ENCODE assay signal across 1 cellular context in the genomic region with DNA sequence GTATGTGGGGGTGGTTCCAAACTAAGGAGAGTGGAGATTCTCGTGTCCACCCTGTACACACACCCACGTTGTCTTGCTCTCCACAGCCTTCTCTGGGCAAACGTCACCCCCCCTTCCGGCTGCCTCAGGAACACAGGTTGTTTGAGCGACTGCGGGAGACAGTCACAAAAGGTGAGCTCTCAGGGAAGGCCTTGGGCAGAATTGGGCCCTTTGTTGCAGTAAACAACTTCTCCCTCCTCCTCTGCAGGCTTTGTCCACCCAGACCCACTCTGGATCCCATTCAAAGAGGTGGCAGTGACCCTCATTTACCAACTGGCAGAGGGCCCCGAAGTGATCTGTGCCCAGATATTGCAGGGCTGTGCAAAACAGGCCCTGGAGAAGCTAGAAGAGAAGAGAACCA.
TF ChIP-seq lines count a peak whose summit lies in the region.

No MANE protein-coding gene starts in this region.

TF ChIP-seq in HCT116, 20 proteins besides CTCF, POLR2A, EP300 and RAD21 (continued from another document):
- no peak for TF ChIP-seq ZNF274 (IDR thresholded peaks at IDR 0.05; ENCODE audit: low read depth, low read length)
- no peak for TF ChIP-seq SIN3A (IDR thresholded peaks at IDR 0.05; ENCODE audit: low read depth)
- no peak for TF ChIP-seq CEBPB (IDR thresholded peaks at IDR 0.05; ENCODE audit: low read depth)
- no peak for TF ChIP-seq EZH2 (IDR thresholded peaks at IDR 0.05)
- TF ChIP-seq EZH2phosphoT487 (IDR thresholded peaks at IDR 0.05; ENCODE audit: borderline replicate concordance): no peak
- no peak for TF ChIP-seq JUND (IDR thresholded peaks at IDR 0.05)
- no peak for TF ChIP-seq ELF1 (IDR thresholded peaks at IDR 0.05; ENCODE audit: borderline replicate concordance, low read depth)
- TF ChIP-seq CBX3 (IDR thresholded peaks at IDR 0.05; ENCODE audit: low read depth): no peak
- no peak for TF ChIP-seq ZFX (IDR thresholded peaks at IDR 0.05)
- no peak for TF ChIP-seq TCF7L2 (IDR thresholded peaks at IDR 0.05; ENCODE audit: borderline replicate concordance, extremely low read depth, insufficient read depth, insufficient read length)
- TF ChIP-seq POLR2AphosphoS5 (IDR thresholded peaks at IDR 0.05; ENCODE audit: low read depth, low read length): no peak
- TF ChIP-seq, protein P1, sequence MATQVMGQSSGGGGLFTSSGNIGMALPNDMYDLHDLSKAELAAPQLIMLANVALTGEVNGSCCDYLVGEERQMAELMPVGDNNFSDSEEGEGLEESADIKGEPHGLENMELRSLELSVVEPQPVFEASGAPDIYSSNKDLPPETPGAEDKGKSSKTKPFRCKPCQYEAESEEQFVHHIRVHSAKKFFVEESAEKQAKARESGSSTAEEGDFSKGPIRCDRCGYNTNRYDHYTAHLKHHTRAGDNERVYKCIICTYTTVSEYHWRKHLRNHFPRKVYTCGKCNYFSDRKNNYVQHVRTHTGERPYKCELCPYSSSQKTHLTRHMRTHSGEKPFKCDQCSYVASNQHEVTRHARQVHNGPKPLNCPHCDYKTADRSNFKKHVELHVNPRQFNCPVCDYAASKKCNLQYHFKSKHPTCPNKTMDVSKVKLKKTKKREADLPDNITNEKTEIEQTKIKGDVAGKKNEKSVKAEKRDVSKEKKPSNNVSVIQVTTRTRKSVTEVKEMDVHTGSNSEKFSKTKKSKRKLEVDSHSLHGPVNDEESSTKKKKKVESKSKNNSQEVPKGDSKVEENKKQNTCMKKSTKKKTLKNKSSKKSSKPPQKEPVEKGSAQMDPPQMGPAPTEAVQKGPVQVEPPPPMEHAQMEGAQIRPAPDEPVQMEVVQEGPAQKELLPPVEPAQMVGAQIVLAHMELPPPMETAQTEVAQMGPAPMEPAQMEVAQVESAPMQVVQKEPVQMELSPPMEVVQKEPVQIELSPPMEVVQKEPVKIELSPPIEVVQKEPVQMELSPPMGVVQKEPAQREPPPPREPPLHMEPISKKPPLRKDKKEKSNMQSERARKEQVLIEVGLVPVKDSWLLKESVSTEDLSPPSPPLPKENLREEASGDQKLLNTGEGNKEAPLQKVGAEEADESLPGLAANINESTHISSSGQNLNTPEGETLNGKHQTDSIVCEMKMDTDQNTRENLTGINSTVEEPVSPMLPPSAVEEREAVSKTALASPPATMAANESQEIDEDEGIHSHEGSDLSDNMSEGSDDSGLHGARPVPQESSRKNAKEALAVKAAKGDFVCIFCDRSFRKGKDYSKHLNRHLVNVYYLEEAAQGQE (IDR thresholded peaks at IDR 0.05; ENCODE audit: low read depth): no peak
- no peak for TF ChIP-seq ZBTB33 (IDR thresholded peaks at IDR 0.05; ENCODE audit: extremely low read depth, insufficient replicate concordance, low read length)
- TF ChIP-seq YY1 (IDR thresholded peaks at IDR 0.05; ENCODE audit: extremely low read depth, insufficient replicate concordance, low read depth, low read length): no peak
- TF ChIP-seq SP1 (IDR thresholded peaks at IDR 0.05; ENCODE audit: low read depth): no peak
- no peak for TF ChIP-seq FOSL1 (IDR thresholded peaks at IDR 0.05; ENCODE audit: low read depth)
- TF ChIP-seq SRF (IDR thresholded peaks at IDR 0.05; ENCODE audit: low read depth): no peak
- TF ChIP-seq EGR1 (IDR thresholded peaks at IDR 0.05; ENCODE audit: low read depth): no peak
- no peak for TF ChIP-seq ATF3 (IDR thresholded peaks at IDR 0.05)
